In the genomic region with DNA sequence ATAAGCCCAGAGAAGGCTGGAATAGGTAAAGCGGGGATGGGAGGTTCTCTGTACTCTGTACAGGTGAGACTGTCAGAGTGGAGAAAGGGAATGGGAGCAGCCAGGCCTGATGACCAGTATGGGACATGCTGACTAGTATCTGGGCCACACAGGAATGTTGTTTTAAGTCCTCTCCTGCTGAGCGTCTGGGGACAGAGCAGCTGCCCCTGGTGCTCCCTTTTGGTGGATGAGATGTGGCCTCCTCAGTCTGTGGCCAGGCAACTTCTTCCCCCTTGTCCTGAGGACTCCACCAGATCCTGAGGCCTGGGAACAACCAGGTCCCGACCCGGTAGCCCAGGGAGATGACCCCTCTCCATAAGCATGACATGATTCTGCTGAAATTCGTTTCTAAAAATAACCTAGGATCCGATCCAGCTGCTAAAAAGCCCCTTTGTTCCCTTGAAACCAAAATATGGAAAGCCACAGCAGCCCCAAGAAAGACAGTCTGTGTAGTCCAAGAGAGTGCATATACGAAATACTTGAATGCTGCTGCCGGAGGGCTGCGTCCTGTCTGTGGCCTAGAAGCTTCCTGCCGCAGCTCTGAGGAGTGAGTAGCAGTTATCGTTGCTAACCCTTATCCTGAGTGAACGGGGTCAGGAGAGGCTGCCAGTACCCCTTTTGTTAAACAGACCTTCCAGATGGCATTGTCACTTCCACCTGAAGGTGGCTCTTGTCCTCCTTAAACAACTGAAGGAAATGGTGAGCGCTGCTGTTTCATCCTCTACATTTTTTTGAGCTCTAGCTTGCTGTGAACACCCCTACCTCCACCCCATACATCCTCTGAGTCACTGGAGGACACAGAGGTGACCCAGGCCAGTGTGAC, we compare ENCODE assay signal across 8 cellular contexts. TPM values are rescaled to one million over a fixed set of nuclear protein-coding genes. Genes with fewer than 3 reads are reported as not detected.
DNase-seq lines count a peak whose midpoint lies in the region; FAIRE-seq and TF ChIP-seq lines count a peak whose summit lies in the region.

No MANE protein-coding gene starts in this region.

- H3K4me3 ChIP-seq in HL-60 (replicated peaks; ENCODE audit: insufficient read depth, low read length): no peak overlapping the region
- no peak overlapping the region for H3K4me3 ChIP-seq in astrocyte (ENCODE audit: insufficient read depth, low read depth, low read length)
- peak overlapping the region in 1 of 8 donors; percentile 15 for H3K4me3 ChIP-seq in spleen

- H4K20me1 ChIP-seq in astrocyte (ENCODE audit: insufficient read depth, low read length): peaks cover 32% of the 10 kb centered on the region

- H3K9me3 ChIP-seq in astrocyte (ENCODE audit: insufficient read depth, low read depth, low read length): no peaks in the 10 kb centered on the region
- H3K9me3 ChIP-seq in spleen: no peaks in the 10 kb centered on the region

- peaks cover 6% of the 10 kb centered on the region for H3K36me3 Mint-ChIP-seq in astrocyte (ENCODE audit: low read depth, unreplicated experiment)
- H3K36me3 Mint-ChIP-seq in immature natural killer cell: peaks cover 0 to 8% (median 3%) of the 10 kb centered on the region in 3 donors

- H2AFZ ChIP-seq in astrocyte (ENCODE audit: low read depth, low read length): no peak overlapping the region

- FAIRE-seq in astrocyte (lab: Jason Lieb, UNC): no peak

- peak; percentile 48 for DNase-seq in CD1c-positive myeloid dendritic cell (ENCODE audit: extremely low spot score)
- DNase-seq in HL-60 (ENCODE audit: low read depth in 1 of 2, low spot score in 1 of 2): peak; percentile 80 to 95
- DNase-seq in T-helper 2 cell: peak; percentile 24 to 97 (median 66)
- peak; percentile 93 for DNase-seq in astrocyte (ENCODE audit: low read depth)
- DNase-seq in immature natural killer cell: peak; percentile 88 to 90 (median 89)
- DNase-seq in spleen: peak; percentile 84
- DNase-seq in NCI-H748 treated with DMSO at 0.1 percent for 48 hours (lab: John Stamatoyannopoulos, UW): no peak
- no peak for DNase-seq in NCI-H2196 (lab: John Stamatoyannopoulos, UW; ENCODE audit: unreplicated experiment)

- H3K27me3 Mint-ChIP-seq in astrocyte (ENCODE audit: low read depth, unreplicated experiment): no peaks in the 10 kb centered on the region
- H3K27me3 Mint-ChIP-seq in immature natural killer cell (ENCODE audit: low read depth in 3 of 3): peaks cover 8 to 17% (median 14%) of the 10 kb centered on the region in 3 donors

- H3K4me1 Mint-ChIP-seq in astrocyte (ENCODE audit: low read depth, unreplicated experiment): peaks cover 55% of the 10 kb centered on the region
- H3K4me1 Mint-ChIP-seq in immature natural killer cell: peaks cover 86 to 94% of the 10 kb centered on the region in 2 donors

- WGBS in spleen, 5 donors: 8 to 24% (median 12%) methylated on average over 11 to 13 of the region's 13 CpGs

- H3K9ac ChIP-seq in astrocyte (ENCODE audit: low read length): peak overlapping the region; percentile 83

- H3K4me1 ChIP-seq in astrocyte (ENCODE audit: insufficient read depth, low read length): peaks cover 48% of the 10 kb centered on the region
- peaks cover 27 to 72% (median 47%) of the 10 kb centered on the region in 6 donors for H3K4me1 ChIP-seq in spleen

- H3K27ac ChIP-seq in HL-60 (replicated peaks) (peak overlapping the region; percentile 84), astrocyte (ENCODE audit: low read depth, low read length) (peak overlapping the region; percentile 96), spleen (peak overlapping the region; percentile 44 to 84 (median 66))

- H3K4me2 ChIP-seq in astrocyte (ENCODE audit: low read length): peak overlapping the region; percentile 79

- H3K27ac Mint-ChIP-seq in astrocyte (ENCODE audit: unreplicated experiment) (peak overlapping the region; percentile 77), immature natural killer cell (peak overlapping the region; percentile 94 to 100 (median 98))

- peaks cover 79% of the 10 kb centered on the region for H3K79me2 ChIP-seq in astrocyte (ENCODE audit: insufficient read depth, low read length)

- intact Hi-C loops in spleen (cut with DNase I; ENCODE audit: low total_unique reads): no loop called here

- H3K9me3 Mint-ChIP-seq in astrocyte (ENCODE audit: unreplicated experiment) (no peaks in the 10 kb centered on the region), immature natural killer cell (no peaks in the 10 kb centered on the region)

- H3K36me3 ChIP-seq in astrocyte (ENCODE audit: insufficient read depth, low read length) (no peaks in the 10 kb centered on the region), spleen (peaks cover 0 to 4% (median 0%) of the 10 kb centered on the region in 6 donors)

- TF ChIP-seq CTCF in HL-60 (IDR thresholded peaks at IDR 0.05; ENCODE audit: insufficient read depth, low read length) (peak; percentile 37), astrocyte (IDR thresholded peaks at IDR 0.05; ENCODE audit: insufficient read depth, low read depth, low read length) (peak; percentile 30), spleen (IDR thresholded peaks at IDR 0.05 in 8 of 11, conservative IDR thresholded peaks at IDR 0.05 in 3 of 11) (peak in 8 of 11 experiments; percentile 10 to 48 (median 36))

- no peak for TF ChIP-seq POLR2A in spleen (IDR thresholded peaks at IDR 0.05)

- H3K27me3 ChIP-seq in HL-60 (ENCODE audit: insufficient read depth, poor library complexity, severe bottlenecking): no peaks in the 10 kb centered on the region
- H3K27me3 ChIP-seq in astrocyte (ENCODE audit: insufficient read depth, low read length): no peaks in the 10 kb centered on the region
- no peaks in the 10 kb centered on the region for H3K27me3 ChIP-seq in spleen (replicated peaks in 1 of 7)

- H3K4me3 Mint-ChIP-seq in astrocyte (ENCODE audit: unreplicated experiment): peak overlapping the region; percentile 57
- H3K4me3 Mint-ChIP-seq in immature natural killer cell: peak overlapping the region; percentile 78 to 88 (median 87)

RNA-seq across cellular contexts. Expression of a gene that starts 47.1 kb away (rescaled TPM):
- total RNA-seq in astrocyte: 103 and 114 TPM in 2 replicates
- 10 to 100 TPM; 24.5 to 63.1 (median 36.8) TPM for polyA plus RNA-seq in immature natural killer cell
- total RNA-seq in spleen: 10 to 100 TPM; 34.5 to 78.5 (median 55.2) TPM
- 1 to 10 TPM; 6.2 to 8.6 (median 6.7) TPM for polyA plus RNA-seq in spleen

Comparison
In these comparisons a context has a peak if more than half of its experiments do, and no peak if none do; other contexts are left out.
1. DNase-seq: peak in CD1c-positive myeloid dendritic cell (single experiment), HL-60 (2 of 2), T-helper 2 cell (5 of 5), astrocyte (single experiment), immature natural killer cell (3 of 3) and spleen (single experiment); none in NCI-H748 treated with DMSO at 0.1 percent for 48 hours (single experiment) and NCI-H2196 (single experiment).
2. Peak in every context shown above with its lines, with median percentiles within 50 percentile points of each other: H3K27ac ChIP-seq and CTCF ChIP-seq.